Comparison of ENCODE assay signal across 9 cellular contexts in genomic region chr1:8217809-8218208, GRCh38.
DNase-seq lines count a peak whose midpoint lies in the region; ATAC-seq and TF ChIP-seq lines count a peak whose summit lies in the region.
"Had no signal": no experiment of that assay in that cellular context is flagged by ENCODE, and none has a peak within 500 bp of the region (broad histone marks: within the 10 kb centered on the region; RNA-seq: fewer than 3 reads in every experiment).

No MANE protein-coding gene starts in this region.

- no peaks in the 10 kb centered on the region for H3K9me3 ChIP-seq in BLaER1 treated with 17β-estradiol and CSF1 and Interleukin-3, amounts not matched to agents 10 nM and 100 nM (replicated peaks in 1 of 11)
- no peaks in the 10 kb centered on the region for H3K9me3 ChIP-seq in Panc1 (ENCODE audit: control insufficient read depth, insufficient read depth, low read depth, low read length)
- H3K9me3 ChIP-seq in fibroblast of lung (ENCODE audit: control insufficient read depth, insufficient read depth, low read depth, low read length) = no peaks in the 10 kb centered on the region
- H3K9me3 ChIP-seq in prostate gland = no peaks in the 10 kb centered on the region

- no peaks in the 10 kb centered on the region; a peak in 1 of 22 replicates for H4K20me1 ChIP-seq in BLaER1 treated with 17β-estradiol and CSF1 and Interleukin-3, amounts not matched to agents 10 nM and 100 nM
- no peaks in the 10 kb centered on the region for H4K20me1 ChIP-seq in fibroblast of lung (ENCODE audit: control insufficient read depth, extremely low read depth, insufficient read depth, low read length)

- intact Hi-C loops in Panc1 (cut with micrococcal nuclease; ENCODE audit: unreplicated experiment) = no loop called here
- intact Hi-C loops in prostate gland (cut with DNase I) = loop anchor here (5.0 kb wide), 1 partner anchor 186 kb away; no protein-coding TSS in a partner anchor

- TF ChIP-seq POLR2A in prostate gland (IDR thresholded peaks at IDR 0.05) = no peak

- ATAC-seq in Panc1 (no peak), HG03354 (IDR thresholded peaks at IDR 0.05; ENCODE audit: poor library complexity, severe bottlenecking, unreplicated experiment) (no peak), HG02973 (IDR thresholded peaks at IDR 0.05; ENCODE audit: unreplicated experiment) (no peak)

- CTCF ChIA-PET in Panc1 (lab: Charles Lee) = no interaction called here

- BruUV-seq in Panc1 (replicated peaks; lab: Mats Ljungman, UMichigan) = no TSS peak

- no peaks in the 10 kb centered on the region for H3K36me3 ChIP-seq in BLaER1 treated with 17β-estradiol and CSF1 and Interleukin-3, amounts not matched to agents 10 nM and 100 nM
- H3K36me3 ChIP-seq in Panc1 (ENCODE audit: control insufficient read depth, insufficient read depth, low read length) (no peaks in the 10 kb centered on the region), fibroblast of lung (ENCODE audit: control insufficient read depth, insufficient read depth, low read length) (no peaks in the 10 kb centered on the region), prostate gland (no peaks in the 10 kb centered on the region)

- POLR2A ChIA-PET in Panc1 (lab: Charles Lee) = no interaction called here

- no peaks in the 10 kb centered on the region for H3K79me2 ChIP-seq in fibroblast of lung (ENCODE audit: control insufficient read depth, insufficient read depth, low read length)

- DNase-seq in Panc1 (ENCODE audit: low read depth, low spot score) = no peak
- no peak for DNase-seq in fibroblast of lung (ENCODE audit: low read depth in 2 of 2)
- no peak for DNase-seq in prostate gland (ENCODE audit: low spot score)
- no peak for DNase-seq in stimulated activated CD4-positive, alpha-beta T cell treated with anti-CD3 and anti-CD28 coated beads, Interleukin-1b, Interleukin-23, amount 100 ng/mL, for 48 hours
- DNase-seq in GF-D8 (lab: John Stamatoyannopoulos, UW) = no peak
- DNase-seq: NCI-H2081 had no signal

- H3K4me3 ChIP-seq in BLaER1 treated with 17β-estradiol and CSF1 and Interleukin-3, amounts not matched to agents 10 nM and 100 nM = peak overlapping the region; percentile 28 to 64 (median 46); a peak in 19 of 20 replicates
- H3K4me3 ChIP-seq in Panc1 (ENCODE audit: low read depth in 2 of 2, low read length in 2 of 2) (no peak overlapping the region), fibroblast of lung (replicated peaks in 1 of 4; ENCODE audit: control extremely low read depth in 1 of 4, insufficient read depth in 1 of 4, low read depth in 3 of 4, low read length in 4 of 4) (peak overlapping the region in 1 of 4 experiments; percentile 39), prostate gland (peak overlapping the region; percentile 26 to 36)

- H3K4me2 ChIP-seq in BLaER1 treated with 17β-estradiol and CSF1 and Interleukin-3, amounts not matched to agents 10 nM and 100 nM = peak overlapping the region; percentile 65 to 95 (median 78); a peak in 21 of 22 replicates
- peak overlapping the region; percentile 1 for H3K4me2 ChIP-seq in fibroblast of lung (ENCODE audit: extremely low read depth, insufficient read depth, low read length)

- H3K9ac ChIP-seq in BLaER1 treated with 17β-estradiol and CSF1 and Interleukin-3, amounts not matched to agents 10 nM and 100 nM = peak overlapping the region in 3 of 11 experiments; percentile 28 to 51 (median 47); a peak in 4 of 22 replicates
- H3K9ac ChIP-seq in fibroblast of lung (ENCODE audit: insufficient read depth, low read length) = no peak overlapping the region

- TF ChIP-seq CTCF in Panc1 (IDR thresholded peaks at IDR 0.05) = no peak
- no peak for TF ChIP-seq CTCF in fibroblast of lung (conservative IDR thresholded peaks at IDR 0.05 in 1 of 2, IDR thresholded peaks at IDR 0.05 in 1 of 2; ENCODE audit: low read depth in 1 of 2, low read length in 2 of 2)
- no peak for TF ChIP-seq CTCF in prostate gland (IDR thresholded peaks at IDR 0.05)

- 75% methylated on average over 4 of the region's 4 CpGs for WGBS in prostate gland

- H3K27me3 ChIP-seq in BLaER1 treated with 17β-estradiol and CSF1 and Interleukin-3, amounts not matched to agents 10 nM and 100 nM = peaks cover 32 to 65% (median 53%) of the 10 kb centered on the region in 11 experiments
- H3K27me3 ChIP-seq in Panc1 (ENCODE audit: control insufficient read depth, insufficient read depth, low read length) = no peaks in the 10 kb centered on the region
- H3K27me3 ChIP-seq in fibroblast of lung (ENCODE audit: control insufficient read depth, insufficient read depth, low read length) = no peaks in the 10 kb centered on the region
- H3K27me3 ChIP-seq in prostate gland (replicated peaks; ENCODE audit: insufficient read depth) = no peaks in the 10 kb centered on the region

- peaks cover 8 to 64% (median 24%) of the 10 kb centered on the region in 10 experiments; a peak in 19 of 20 replicates for H3K4me1 ChIP-seq in BLaER1 treated with 17β-estradiol and CSF1 and Interleukin-3, amounts not matched to agents 10 nM and 100 nM
- H3K4me1 ChIP-seq in Panc1 (ENCODE audit: control insufficient read depth, insufficient read depth, low read length) (peaks cover 20% of the 10 kb centered on the region), fibroblast of lung (ENCODE audit: control insufficient read depth, extremely low read depth, insufficient read depth, low read length) (peaks cover 15% of the 10 kb centered on the region), prostate gland (replicated peaks) (no peaks in the 10 kb centered on the region)

- peak overlapping the region; percentile 0 for H2AFZ ChIP-seq in fibroblast of lung (ENCODE audit: low read length)

- in situ Hi-C loops in Panc1 (cut with HindIII; ENCODE audit: low pct_unique_long_range_greater_than_20kb, low sequenced_read_pairs) = no loop called here

- H3K27ac ChIP-seq in BLaER1 treated with 17β-estradiol and CSF1 and Interleukin-3, amounts not matched to agents 10 nM and 100 nM = no peak overlapping the region
- H3K27ac ChIP-seq in Panc1 (ENCODE audit: low read length) = peak overlapping the region; percentile 1; the same call in 1 of the 2 replicates
- H3K27ac ChIP-seq in fibroblast of lung (ENCODE audit: insufficient read depth, low read length) = peak overlapping the region; percentile 37
- H3K27ac ChIP-seq in prostate gland = peak overlapping the region; percentile 54 to 64

Comparison
In these comparisons a context has a peak if more than half of its experiments do, and no peak if none do; other contexts are left out.
1. H3K27ac ChIP-seq: peak in Panc1 (single experiment), fibroblast of lung (single experiment) and prostate gland (2 of 2); none in BLaER1 treated with 17β-estradiol and CSF1 and Interleukin-3, amounts not matched to agents 10 nM and 100 nM (0 of 11).
2. H3K4me3 ChIP-seq: peak in BLaER1 treated with 17β-estradiol and CSF1 and Interleukin-3, amounts not matched to agents 10 nM and 100 nM (10 of 10) and prostate gland (2 of 2); none in Panc1 (0 of 2).